ENCODE assay signal across 19 cellular contexts in the genomic region with DNA sequence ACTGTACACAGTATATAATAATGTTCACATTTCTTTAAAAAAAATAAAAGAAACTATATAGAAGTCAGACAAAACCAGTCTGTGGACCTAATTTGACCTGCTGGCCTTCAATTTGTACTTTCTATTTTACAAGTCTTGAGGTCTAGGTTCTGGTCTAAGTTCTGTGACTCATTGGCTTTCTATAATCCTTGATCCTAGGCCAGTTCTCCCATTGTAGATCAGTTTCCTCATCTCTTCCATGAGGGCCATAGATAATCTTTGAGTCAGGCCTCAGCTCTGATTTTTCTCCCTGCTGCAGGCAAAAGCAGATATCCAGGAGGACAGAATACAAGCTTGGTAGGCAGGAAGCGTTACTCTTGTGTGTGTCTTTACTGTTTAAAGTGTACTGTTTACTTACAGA.
"Had no signal": no experiment of that assay in that cellular context is flagged by ENCODE, and none has a peak within 500 bp of the region (broad histone marks: within the 10 kb centered on the region; RNA-seq: fewer than 3 reads in every experiment).

No MANE protein-coding gene starts in this region.

- DNase-seq: activated CD4-positive, alpha-beta T cell treated with anti-CD3 and anti-CD28 coated beads for 48 hours; activated CD8-positive, alpha-beta memory T cell treated with anti-CD3 and anti-CD28 coated beads, Interleukin-2, amount 50 U/mL, for 48 hours; activated CD8-positive, alpha-beta T cell treated with anti-CD3 and anti-CD28 coated beads, Interleukin-2, amount 10 ng/mL, durations not matched to agents 7 days and 5 days; activated gamma-delta T cell; activated T-cell treated with anti-CD3 and anti-CD28 coated beads, Interleukin-2, amount 50 U/mL, for 72 hours; anterior cingulate cortex; endodermal cell; heart left ventricle; immature natural killer cell; nephron progenitor cell; occipital lobe; stimulated activated CD4-positive, alpha-beta T cell treated with anti-CD3 and anti-CD28 coated beads, Interleukin-15, amount 100 ng/mL, for 24 hours; T-cell; trophoblast cell had no signal

- H3K4me1 ChIP-seq: right atrium auricular region had no signal

- H3K27me3 Mint-ChIP-seq: activated naive CD8-positive, alpha-beta T cell; stimulated activated naive CD8-positive, alpha-beta T cell treated with anti-CD3 and anti-CD28 coated beads, Interleukin-15, Interleukin-2, amounts not matched to agents 100 ng/mL and 50 ng/mL, for 24 hours had no signal

- H3K4me3 ChIP-seq: heart left ventricle, right atrium auricular region, skin epidermis, suprapubic skin had no signal

- H3K36me3 Mint-ChIP-seq: activated naive CD8-positive, alpha-beta T cell; immature natural killer cell; T-cell had no signal

- H3K9me3 Mint-ChIP-seq: activated T-cell treated with anti-CD3 and anti-CD28 coated beads, Interleukin-2, amount 50 U/mL, for 72 hours; endodermal cell; stimulated activated naive CD8-positive, alpha-beta T cell treated with anti-CD3 and anti-CD28 coated beads, Interleukin-15, Interleukin-2, amounts not matched to agents 100 ng/mL and 50 ng/mL, for 24 hours; T-cell had no signal

- H3K9me3 ChIP-seq: suprapubic skin had no signal

- H3K27ac Mint-ChIP-seq: activated CD8-positive, alpha-beta T cell treated with anti-CD3 and anti-CD28 coated beads, Interleukin-2, amount 10 ng/mL, durations not matched to agents 7 days and 5 days; activated naive CD8-positive, alpha-beta T cell; activated T-cell treated with anti-CD3 and anti-CD28 coated beads, Interleukin-2, amount 50 U/mL, for 72 hours; endodermal cell; immature natural killer cell; nephron progenitor cell; stimulated activated naive CD8-positive, alpha-beta T cell treated with anti-CD3 and anti-CD28 coated beads, Interleukin-15, Interleukin-2, amounts not matched to agents 100 ng/mL and 50 ng/mL, for 24 hours; T-cell had no signal

- H3K36me3 ChIP-seq: heart left ventricle, right atrium auricular region, suprapubic skin had no signal

- H3K4me1 Mint-ChIP-seq: endodermal cell, immature natural killer cell, nephron progenitor cell, T-cell had no signal

- ATAC-seq: activated CD8-positive, alpha-beta T cell treated with anti-CD3 and anti-CD28 coated beads, Interleukin-2, amount 10 ng/mL, durations not matched to agents 7 days and 5 days; activated T-cell treated with anti-CD3 and anti-CD28 coated beads, Interleukin-2, amount 50 U/mL, for 72 hours; heart left ventricle; T-cell had no signal

- H3K27ac ChIP-seq: heart left ventricle, right atrium auricular region, skin epidermis, suprapubic skin had no signal

- H3K27me3 ChIP-seq: heart left ventricle, right atrium auricular region, suprapubic skin had no signal

- H3K4me3 Mint-ChIP-seq: activated CD8-positive, alpha-beta T cell treated with anti-CD3 and anti-CD28 coated beads, Interleukin-2, amount 10 ng/mL, durations not matched to agents 7 days and 5 days; activated naive CD8-positive, alpha-beta T cell; activated T-cell treated with anti-CD3 and anti-CD28 coated beads, Interleukin-2, amount 50 U/mL, for 72 hours; endodermal cell; immature natural killer cell; nephron progenitor cell; stimulated activated naive CD8-positive, alpha-beta T cell treated with anti-CD3 and anti-CD28 coated beads, Interleukin-15, Interleukin-2, amounts not matched to agents 100 ng/mL and 50 ng/mL, for 24 hours; T-cell had no signal
